ENCODE assay signal across 1 cellular context in the genomic region with DNA sequence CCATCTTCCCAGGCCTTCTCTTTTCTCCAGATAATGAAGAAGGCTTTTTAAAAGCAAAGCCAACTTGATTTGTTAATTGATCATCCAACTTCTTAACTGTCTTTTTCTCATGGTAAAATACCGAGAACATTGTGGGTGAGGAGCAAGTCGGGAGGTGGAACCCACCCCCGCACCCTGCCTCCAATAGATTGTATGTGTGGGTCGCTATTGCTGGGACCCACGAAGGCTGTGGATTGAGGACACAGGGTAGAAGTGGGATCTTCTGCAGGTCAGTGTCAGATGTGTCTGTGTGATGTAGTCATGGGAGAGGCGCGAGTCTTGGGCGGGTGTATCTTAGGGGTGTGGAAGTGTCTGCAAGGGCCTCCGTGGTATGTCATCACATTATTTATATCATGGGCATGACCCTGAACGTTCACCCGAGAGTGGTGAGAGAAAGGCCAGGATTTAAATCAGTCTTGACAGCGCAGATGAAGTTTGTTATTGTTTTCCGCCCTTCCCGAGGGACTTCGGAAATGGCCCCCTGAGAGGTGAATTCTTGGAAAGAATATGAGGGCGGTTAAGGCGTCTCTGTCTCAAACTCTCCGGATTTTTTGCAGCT.
TF ChIP-seq lines count a peak whose summit lies in the region.

No MANE protein-coding gene starts in this region.

TF ChIP-seq in liver, 16 proteins besides CTCF, POLR2A, EP300 and RAD21 (continued from another document):
- TF ChIP-seq, protein P1, sequence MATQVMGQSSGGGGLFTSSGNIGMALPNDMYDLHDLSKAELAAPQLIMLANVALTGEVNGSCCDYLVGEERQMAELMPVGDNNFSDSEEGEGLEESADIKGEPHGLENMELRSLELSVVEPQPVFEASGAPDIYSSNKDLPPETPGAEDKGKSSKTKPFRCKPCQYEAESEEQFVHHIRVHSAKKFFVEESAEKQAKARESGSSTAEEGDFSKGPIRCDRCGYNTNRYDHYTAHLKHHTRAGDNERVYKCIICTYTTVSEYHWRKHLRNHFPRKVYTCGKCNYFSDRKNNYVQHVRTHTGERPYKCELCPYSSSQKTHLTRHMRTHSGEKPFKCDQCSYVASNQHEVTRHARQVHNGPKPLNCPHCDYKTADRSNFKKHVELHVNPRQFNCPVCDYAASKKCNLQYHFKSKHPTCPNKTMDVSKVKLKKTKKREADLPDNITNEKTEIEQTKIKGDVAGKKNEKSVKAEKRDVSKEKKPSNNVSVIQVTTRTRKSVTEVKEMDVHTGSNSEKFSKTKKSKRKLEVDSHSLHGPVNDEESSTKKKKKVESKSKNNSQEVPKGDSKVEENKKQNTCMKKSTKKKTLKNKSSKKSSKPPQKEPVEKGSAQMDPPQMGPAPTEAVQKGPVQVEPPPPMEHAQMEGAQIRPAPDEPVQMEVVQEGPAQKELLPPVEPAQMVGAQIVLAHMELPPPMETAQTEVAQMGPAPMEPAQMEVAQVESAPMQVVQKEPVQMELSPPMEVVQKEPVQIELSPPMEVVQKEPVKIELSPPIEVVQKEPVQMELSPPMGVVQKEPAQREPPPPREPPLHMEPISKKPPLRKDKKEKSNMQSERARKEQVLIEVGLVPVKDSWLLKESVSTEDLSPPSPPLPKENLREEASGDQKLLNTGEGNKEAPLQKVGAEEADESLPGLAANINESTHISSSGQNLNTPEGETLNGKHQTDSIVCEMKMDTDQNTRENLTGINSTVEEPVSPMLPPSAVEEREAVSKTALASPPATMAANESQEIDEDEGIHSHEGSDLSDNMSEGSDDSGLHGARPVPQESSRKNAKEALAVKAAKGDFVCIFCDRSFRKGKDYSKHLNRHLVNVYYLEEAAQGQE (IDR thresholded peaks at IDR 0.05) = no peak
- no peak for TF ChIP-seq YY1 (IDR thresholded peaks at IDR 0.05)
